27 cellular contexts compared by ENCODE assay signal in the genomic region with DNA sequence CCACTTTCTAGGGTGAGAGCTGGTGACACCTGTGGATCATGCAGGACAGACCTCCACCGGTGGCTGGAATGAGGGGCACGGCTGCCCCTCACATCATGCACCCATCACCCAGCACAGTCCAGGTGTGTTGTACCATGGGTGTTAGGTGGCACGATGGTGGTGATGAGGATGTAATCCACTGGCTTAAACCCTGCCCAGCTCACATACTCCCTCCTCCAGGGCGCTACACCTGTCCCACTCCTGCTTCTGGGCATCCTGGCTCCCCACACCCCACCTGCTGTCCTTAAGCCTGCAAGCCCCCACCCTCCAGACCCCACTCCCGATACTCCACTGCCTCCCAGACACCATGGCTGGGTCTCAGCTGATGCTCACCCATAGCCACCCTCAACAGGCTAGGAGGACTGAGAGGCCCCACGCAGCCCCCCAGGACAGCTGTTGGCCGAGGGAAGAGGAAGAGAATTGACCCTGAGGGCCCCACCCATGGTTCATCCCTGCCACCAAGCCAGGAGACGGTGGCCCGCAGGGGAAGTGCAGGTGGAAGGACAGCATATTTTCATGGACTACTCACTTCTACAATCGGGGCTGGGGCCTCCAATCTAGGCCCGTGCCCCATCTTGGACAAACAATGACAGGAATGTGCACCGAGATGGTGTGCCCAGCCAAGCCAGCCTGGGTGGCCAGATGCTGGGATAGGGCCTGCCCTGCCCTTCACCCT. TPM values are rescaled to one million over a fixed set of nuclear protein-coding genes. Genes with fewer than 3 reads are reported as not detected.
DNase-seq lines count a peak whose midpoint lies in the region; ATAC-seq and TF ChIP-seq lines count a peak whose summit lies in the region.
"Had no signal": no experiment of that assay in that cellular context is flagged by ENCODE, and none has a peak within 500 bp of the region (broad histone marks: within the 10 kb centered on the region; RNA-seq: fewer than 3 reads in every experiment).

No MANE protein-coding gene starts in this region.

- H3K4me3 Mint-ChIP-seq in Calu3 (ENCODE audit: low read depth, unreplicated experiment) = no peak overlapping the region
- H3K4me3 Mint-ChIP-seq: activated B cell treated with CpG ODN at 0.5 μM for 24 hours; B cell; nephron progenitor cell; stimulated activated naive CD8-positive, alpha-beta T cell treated with anti-CD3 and anti-CD28 coated beads, Interleukin-15, Interleukin-2, amounts not matched to agents 100 ng/mL and 50 ng/mL, for 24 hours had no signal

- peak; percentile 18 for DNase-seq in activated CD4-positive, CD25-positive, alpha-beta regulatory T cell treated with anti-CD3 and anti-CD28 coated beads, Interleukin-2, amount 50 U/mL, for 72 hours
- DNase-seq in Calu3 (peak; percentile 29), posterior vena cava (ENCODE audit: low spot score) (peak; percentile 30), G401 (ENCODE audit: low spot score) (no peak)
- DNase-seq in stimulated activated CD4-positive, alpha-beta T cell treated with anti-CD3 and anti-CD28 coated beads, Interleukin-2, amount 100 ng/mL, for 48 hours = no peak
- DNase-seq: activated B cell treated with CpG ODN at 0.5 μM for 24 hours; activated gamma-delta T cell treated with Interleukin-2 at 50 U/mL for 16 hours; cerebellar nuclear complex; effector memory CD4-positive, alpha-beta T cell; EL; NCI-H1105; NCI-H2029 treated with DMSO at 0.1 percent for 48 hours; NCI-H510A treated with DMSO at 0.1 percent for 48 hours; stimulated activated CD4-positive, alpha-beta T cell treated with anti-CD3 and anti-CD28 coated beads, Interleukin-4, amount 100 ng/mL, for 1 hour; T-helper 9 cell had no signal

- H3K9me3 Mint-ChIP-seq in Calu3 (ENCODE audit: low read depth, unreplicated experiment) = no peaks in the 10 kb centered on the region
- H3K9me3 Mint-ChIP-seq: activated B cell treated with CpG ODN at 0.5 μM for 24 hours; stimulated activated naive CD8-positive, alpha-beta T cell treated with anti-CD3 and anti-CD28 coated beads, Interleukin-15, Interleukin-2, amounts not matched to agents 100 ng/mL and 50 ng/mL, for 24 hours had no signal

- in situ Hi-C loops in G401 (cut with HindIII; ENCODE audit: low sequenced_read_pairs) = no loop called here

- CTCF ChIA-PET in Calu3 (lab: Charles Lee) = no interaction called here

- no peak for TF ChIP-seq CTCF in Calu3 (IDR thresholded peaks at IDR 0.05; ENCODE audit: unreplicated experiment)

- peaks cover 15% of the 10 kb centered on the region for H3K4me1 Mint-ChIP-seq in Calu3 (ENCODE audit: low read depth, unreplicated experiment)

- peaks cover 27% of the 10 kb centered on the region for H3K27me3 Mint-ChIP-seq in Calu3 (ENCODE audit: unreplicated experiment)
- H3K27me3 Mint-ChIP-seq: stimulated activated naive CD8-positive, alpha-beta T cell treated with anti-CD3 and anti-CD28 coated beads, Interleukin-15, Interleukin-2, amounts not matched to agents 100 ng/mL and 50 ng/mL, for 24 hours had no signal

- intact Hi-C loops in Calu3 (cut with micrococcal nuclease; ENCODE audit: unreplicated experiment) (loop anchor here (5.0 kb wide), 1 partner anchor 38 kb away; no protein-coding TSS in a partner anchor), posterior vena cava (cut with DNase I) (no loop called here)

- H3K27ac Mint-ChIP-seq in Calu3 (ENCODE audit: unreplicated experiment) = no peak overlapping the region
- H3K27ac Mint-ChIP-seq: activated B cell treated with CpG ODN at 0.5 μM for 24 hours; B cell; nephron progenitor cell; progenitor cell of endocrine pancreas; stimulated activated naive CD8-positive, alpha-beta T cell treated with anti-CD3 and anti-CD28 coated beads, Interleukin-15, Interleukin-2, amounts not matched to agents 100 ng/mL and 50 ng/mL, for 24 hours had no signal

- no peak for ATAC-seq in activated CD4-positive, CD25-positive, alpha-beta regulatory T cell treated with anti-CD3 and anti-CD28 coated beads, Interleukin-2, amount 50 U/mL, for 24 hours
- ATAC-seq in GM19397 (IDR thresholded peaks at IDR 0.05; ENCODE audit: unreplicated experiment) = no peak
- ATAC-seq: SK-N-SH treated with all-trans-retinoic acid at 6 μM for 48 hours had no signal

- peak overlapping the region; percentile 93 for H3K27ac ChIP-seq in cingulate gyrus (ENCODE audit: low read depth, low read length)
- H3K27ac ChIP-seq: RWPE1, skin epidermis, vagina had no signal

- BruUV-seq in Calu3 (replicated peaks; lab: Mats Ljungman, UMichigan) = no TSS peak

- no peaks in the 10 kb centered on the region for H3K36me3 Mint-ChIP-seq in Calu3 (ENCODE audit: insufficient read depth, unreplicated experiment)

RNA-seq across cellular contexts. Expression of a gene that starts 34.3 kb away (rescaled TPM):
- total RNA-seq in Calu3 (2022) (not detected in 2 replicates), posterior vena cava (1 to 10 TPM; 1.0 to 1.6 TPM)
- not detected in 2 replicates for total RNA-seq in G401 (2014; rRNA removed; shearing (Covaris generic))
- total RNA-seq: A172, activated B cell treated with CpG ODN at 0.5 μM for 24 hours, progenitor cell of endocrine pancreas had no signal

Comparison
In these comparisons a context has a peak if more than half of its experiments do, and no peak if none do; other contexts are left out.
1. DNase-seq: peak in activated CD4-positive, CD25-positive, alpha-beta regulatory T cell treated with anti-CD3 and anti-CD28 coated beads, Interleukin-2, amount 50 U/mL, for 72 hours (single experiment), Calu3 (single experiment) and posterior vena cava (single experiment); none in G401 (single experiment) and stimulated activated CD4-positive, alpha-beta T cell treated with anti-CD3 and anti-CD28 coated beads, Interleukin-2, amount 100 ng/mL, for 48 hours (0 of 2).